Comparison of ENCODE assay signal across 12 cellular contexts in the genomic region with DNA sequence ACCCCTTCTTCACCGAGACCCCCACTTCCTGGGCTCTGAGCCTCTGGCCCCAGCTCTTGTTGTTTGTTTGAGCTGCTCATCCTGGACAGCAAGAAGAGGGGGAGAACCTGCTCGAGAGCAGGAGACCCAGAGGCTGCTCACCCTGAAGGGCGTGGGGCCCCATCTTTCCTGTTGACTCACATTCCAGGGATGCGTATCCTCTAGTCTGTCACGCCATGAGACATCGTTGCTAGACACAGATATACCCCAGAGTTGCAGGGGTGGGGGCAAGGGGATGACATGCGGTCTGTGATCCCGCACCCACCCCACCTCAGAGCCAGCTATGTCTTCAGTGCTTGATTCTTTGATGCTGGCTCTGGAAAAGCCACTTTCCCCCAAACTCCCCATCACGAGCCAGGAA. TPM values are rescaled to one million over a fixed set of nuclear protein-coding genes. Genes with fewer than 3 reads are reported as not detected.
A peak's percentile ranks its signal among the peaks of the same experiment; 100 is the strongest.
DNase-seq lines count a peak whose midpoint lies in the region; ATAC-seq, FAIRE-seq and TF ChIP-seq lines count a peak whose summit lies in the region.
"Had no signal": no experiment of that assay in that cellular context is flagged by ENCODE, and none has a peak within 500 bp of the region (broad histone marks: within the 10 kb centered on the region; RNA-seq: fewer than 3 reads in every experiment).

No MANE protein-coding gene starts in this region.

- POLR2A ChIA-PET in GM12878 (lab: Charles Lee): interaction anchor here (1.4 kb wide), 1 partner anchor 13 kb away, joined by 3 read pairs; a partner anchor contains a TSS

- no peaks in the 10 kb centered on the region for H4K20me1 ChIP-seq in GM12878 (ENCODE audit: control insufficient read depth, insufficient read depth)

- no peaks in the 10 kb centered on the region for H3K79me1 ChIP-seq in mesendoderm (ENCODE audit: low read length)

- H2BK120ac ChIP-seq in mesendoderm (ENCODE audit: low read depth, low read length): no peak overlapping the region

- H3K4me2 ChIP-seq in GM12878 (ENCODE audit: control insufficient read depth, insufficient read depth) (no peak overlapping the region), mesendoderm (ENCODE audit: low read length) (no peak overlapping the region)

- no peak for TF ChIP-seq RAD21 in GM12878 (IDR thresholded peaks at IDR 0.05; ENCODE audit: insufficient read depth, low read depth, low read length)

- RAD21 ChIA-PET in GM12878 (lab: Charles Lee; ENCODE audit: unreplicated experiment): interaction anchor here (1.0 kb wide), 1 partner anchor 13 kb away, joined by 3 read pairs; no protein-coding TSS in a partner anchor

- 98% methylated on average over 9 of the region's 9 CpGs for WGBS in GM12878 (ENCODE audit: insufficient coverage, insufficient replicate concordance, low lambda C conversion rate, missing lambda C conversion rate)
- WGBS in mesendoderm (ENCODE audit: extremely low coverage, insufficient coverage, low lambda C conversion rate): no CpG with 5 or more reads among the region's 9 CpGs

- TF ChIP-seq CTCF in left ventricle myocardium inferior (IDR thresholded peaks at IDR 0.05; ENCODE audit: borderline replicate concordance): no peak
- TF ChIP-seq CTCF in GM12878 (IDR thresholded peaks at IDR 0.05 in 2 of 3, conservative IDR thresholded peaks at IDR 0.05 in 1 of 3; ENCODE audit: control insufficient read depth in 2 of 3, extremely low read depth in 1 of 3, insufficient read depth in 1 of 3, low read depth in 3 of 3, low read length in 3 of 3): no peak
- no peak for TF ChIP-seq CTCF in left lung (IDR thresholded peaks at IDR 0.05)
- TF ChIP-seq CTCF in uterus (IDR thresholded peaks at IDR 0.05): no peak

- H2BK5ac ChIP-seq in mesendoderm (ENCODE audit: low read length): no peak overlapping the region

- H4K5ac ChIP-seq in mesendoderm (ENCODE audit: low read length): no peak overlapping the region

- H3K27ac ChIP-seq in left ventricle myocardium inferior (replicated peaks) (peak overlapping the region; percentile 95), GM12878 (ENCODE audit: control insufficient read depth, insufficient read depth) (no peak overlapping the region), left lung (peak overlapping the region; percentile 63 to 78), uterus (peak overlapping the region; percentile 93 to 94), mesendoderm (ENCODE audit: low read depth, low read length) (no peak overlapping the region)

- ATAC-seq in left ventricle myocardium superior (no peak), GM12878 (no peak), left lung (no peak)

- H3K4ac ChIP-seq in mesendoderm (ENCODE audit: low read depth, low read length): no peak overlapping the region

- CTCF ChIA-PET in GM12878 (lab: Yijun Ruan, JAX): interaction anchor here (0.8 to 1.2 kb wide), 2 partner anchors 49 to 67 kb away, joined by 3 read pairs; no protein-coding TSS in a partner anchor

- H3K9me3 ChIP-seq in left ventricle myocardium inferior (replicated peaks) (no peaks in the 10 kb centered on the region), GM12878 (replicated peaks; ENCODE audit: control insufficient read depth, insufficient read depth, low read length) (no peaks in the 10 kb centered on the region), left lung (no peaks in the 10 kb centered on the region), uterus (no peaks in the 10 kb centered on the region)

- no peak overlapping the region for H3K23ac ChIP-seq in mesendoderm (ENCODE audit: low read length)

- DNase-seq in left ventricle myocardium inferior (no peak), left ventricle myocardium superior (no peak), GM12878 (ENCODE audit: low read depth, low spot score) (no peak), left lung (no peak), uterus (no peak), Ammon's horn (ENCODE audit: low spot score) (no peak), mesendoderm (no peak), dermis blood vessel endothelial cell (no peak)
- DNase-seq: Kasumi-1, kidney glomerular epithelial cell, small intestine, T-helper 9 cell had no signal

- H3K18ac ChIP-seq in mesendoderm (ENCODE audit: low read length): no peak overlapping the region

- H3K27me3 ChIP-seq in left ventricle myocardium inferior (ENCODE audit: low read depth) (no peaks in the 10 kb centered on the region), GM12878 (replicated peaks in 1 of 2; ENCODE audit: control insufficient read depth in 2 of 2, insufficient read depth in 2 of 2, low read length in 1 of 2) (no peaks in the 10 kb centered on the region; a peak in 1 of 4 replicates), left lung (peaks cover 0 to 2% of the 10 kb centered on the region in 2 donors), uterus (no peaks in the 10 kb centered on the region), mesendoderm (ENCODE audit: insufficient read depth, low read length, poor library complexity) (no peaks in the 10 kb centered on the region)

- no peaks in the 10 kb centered on the region for H3K79me2 ChIP-seq in GM12878 (ENCODE audit: control insufficient read depth, insufficient read depth, low read length)
- H3K79me2 ChIP-seq in mesendoderm (ENCODE audit: control insufficient read depth, insufficient read depth, low read length): no peaks in the 10 kb centered on the region

- FAIRE-seq in GM12878 (lab: Jason Lieb, UNC): no peak
- FAIRE-seq: small intestine had no signal

- TF ChIP-seq POLR2A in GM12878 (IDR thresholded peaks at IDR 0.05; ENCODE audit: low read depth, low read length): 0 out of 2 replicates have a peak, but pooled peaks have one; percentile 19
- TF ChIP-seq POLR2A in uterus (IDR thresholded peaks at IDR 0.05): no peak

- H3K9ac ChIP-seq in GM12878 (ENCODE audit: control insufficient read depth, insufficient read depth, low read length) (no peak overlapping the region), mesendoderm (ENCODE audit: low read length) (no peak overlapping the region)

- H4K8ac ChIP-seq in mesendoderm (ENCODE audit: low read depth, low read length): no peak overlapping the region

- SMC1A ChIA-PET in GM12878 (lab: Charles Lee; ENCODE audit: uncharacterized antibody, unreplicated experiment): interaction anchor here (0.6 kb wide), 1 partner anchor 215 kb away, joined by 5 read pairs; no protein-coding TSS in a partner anchor

- H2AFZ ChIP-seq in GM12878 (ENCODE audit: control insufficient read depth, low read depth, low read length): no peak overlapping the region

- H2BK15ac ChIP-seq in mesendoderm (replicated peaks; ENCODE audit: low read depth): no peak overlapping the region

- no peak overlapping the region for H2AK5ac ChIP-seq in mesendoderm (ENCODE audit: low read length)

- intact Hi-C loops in left ventricle myocardium inferior (cut with micrococcal nuclease) (no loop called here), left ventricle myocardium superior (cut with micrococcal nuclease) (no loop called here), GM12878 (cut with micrococcal nuclease; ENCODE audit: unreplicated experiment) (loop anchor here (5.0 to 10.0 kb wide), 2 partner anchors 127 to 670 kb away; no protein-coding TSS in a partner anchor), left lung (cut with DNase I) (loop anchor here in 1 of 2 donors (5.0 kb wide), 2 partner anchors 37 to 127 kb away; a partner anchor contains a TSS), uterus (cut with DNase I; ENCODE audit: low total_unique reads) (no loop called here)

- H3K4me1 ChIP-seq in left ventricle myocardium inferior (peaks cover 71% of the 10 kb centered on the region), GM12878 (ENCODE audit: control insufficient read depth, insufficient read depth, low read length) (no peaks in the 10 kb centered on the region), left lung (peaks cover 14 to 61% of the 10 kb centered on the region in 2 donors), uterus (peaks cover 11 to 50% of the 10 kb centered on the region in 2 donors), mesendoderm (ENCODE audit: control insufficient read depth, low read depth, low read length) (no peaks in the 10 kb centered on the region)

- no peak overlapping the region for H3K4me3 ChIP-seq in left ventricle myocardium inferior
- H3K4me3 ChIP-seq in GM12878: no peak overlapping the region
- H3K4me3 ChIP-seq in left lung: no peak overlapping the region
- no peak overlapping the region for H3K4me3 ChIP-seq in uterus
- H3K4me3 ChIP-seq in mesendoderm (ENCODE audit: low read length): no peak overlapping the region

- H3K36me3 ChIP-seq in left ventricle myocardium inferior (peaks cover 43% of the 10 kb centered on the region), GM12878 (ENCODE audit: control insufficient read depth in 2 of 2, insufficient read depth in 2 of 2, low read length in 1 of 2) (peaks cover 7 to 19% of the 10 kb centered on the region in 2 experiments), left lung (peaks cover 0 to 57% of the 10 kb centered on the region in 2 donors), uterus (no peaks in the 10 kb centered on the region), mesendoderm (ENCODE audit: control insufficient read depth, insufficient read depth, low read length) (no peaks in the 10 kb centered on the region)

- no peak for TF ChIP-seq EP300 in GM12878 (IDR thresholded peaks at IDR 0.05; ENCODE audit: borderline replicate concordance in 1 of 2, control insufficient read depth in 1 of 2, low read depth in 2 of 2, low read length in 2 of 2)

- no TSS peak for BruUV-seq in GM12878 (replicated peaks; lab: Mats Ljungman, UMichigan)

- in situ Hi-C loops in GM12878 (cut with MboI): no loop called here

- H3K56ac ChIP-seq in mesendoderm (ENCODE audit: low read length): no peak overlapping the region

RNA-seq across cellular contexts. Expression of a gene that starts 5.7 kb away (rescaled TPM):
- total RNA-seq in left ventricle myocardium inferior: 73.0 TPM
- 64.1 TPM for total RNA-seq in left ventricle myocardium superior
- 38.2 and 45.9 TPM in 2 replicates for total RNA-seq in GM12878 (2013; cell fraction: nucleolus; rRNA removed)
- total RNA-seq in GM12878 (2014; rRNA removed): 0.28 and 1.8 TPM in 2 replicates
- total RNA-seq in GM12878 (2014; rRNA removed; fragmentation: Illumina TruSeq; extraction: Trizol): 0.49 and 0.69 TPM in 2 replicates
- total RNA-seq in GM12878 (2021): 1.6 and 2.5 TPM in 2 replicates
- 0.10 TPM for polyA plus RNA-seq in GM12878 (2011; ENCODE audit: low read depth)
- polyA plus RNA-seq in GM12878 (2011; rRNA removed): 0.49 and 0.87 TPM in 2 replicates
- 0.32 and 0.82 TPM in 2 replicates for polyA plus RNA-seq in GM12878 (2011; cell fraction: cytosol; rRNA removed)
- 4.8 and 6.0 TPM in 2 replicates for polyA plus RNA-seq in GM12878 (2011; cell fraction: nucleus; rRNA removed)
- 3.0 and 4.0 TPM in 2 replicates for polyA plus RNA-seq in GM12878 (2012)
- 0.02 and 1.4 TPM in 2 replicates for polyA plus RNA-seq in GM12878 (2014; fragmentation: Illumina TruSeq; extraction: Trizol)
- polyA plus RNA-seq in GM12878 (2014; fragmentation: Nextera tagmentation; extraction: Ambion mirVana): not detected
- 1.7 and 3.6 TPM in 2 replicates for polyA plus RNA-seq in GM12878 (2014; rRNA removed)
- under 1 TPM; 0.03 to 0.07 TPM for polyA plus RNA-seq in GM12878 (2016; fragmentation: Nextera tagmentation; extraction: Ambion mirVana)
- 2.0 and 2.4 TPM in 2 replicates for polyA minus RNA-seq in GM12878 (2011; rRNA and poly(A)+ RNA removed)
- 0.42 TPM in 1 of 2 replicates, not detected in the other for polyA minus RNA-seq in GM12878 (2011; cell fraction: cytosol; rRNA and poly(A)+ RNA removed)
- polyA minus RNA-seq in GM12878 (2011; cell fraction: nucleus; rRNA and poly(A)+ RNA removed): 3.6 and 6.0 TPM in 2 replicates
- total RNA-seq in left lung: 10 to 100 TPM; 44.8 to 78.4 TPM
- 100 to 1,000 TPM in 3 of 4 donors, 10 to 100 TPM in 1; 90.6 to 217 (median 181) TPM for total RNA-seq in uterus
- polyA plus RNA-seq in mesendoderm (2013, experiment 1 of 2): 1.1 TPM
- polyA plus RNA-seq in mesendoderm (2013, experiment 2 of 2): 1.2 TPM
- 4.6 and 4.8 TPM in 2 replicates for total RNA-seq in dermis blood vessel endothelial cell

RNA-seq across cellular contexts. Expression of a gene that starts 13.2 kb away (rescaled TPM):
- 29.1 TPM for total RNA-seq in left ventricle myocardium inferior
- total RNA-seq in left ventricle myocardium superior: 26.8 TPM
- total RNA-seq in GM12878 (2013; cell fraction: nucleolus; rRNA removed): 85.1 and 87.6 TPM in 2 replicates
- 10.8 and 14.1 TPM in 2 replicates for total RNA-seq in GM12878 (2014; rRNA removed)
- total RNA-seq in GM12878 (2014; rRNA removed; fragmentation: Illumina TruSeq; extraction: Trizol): 21.7 and 24.4 TPM in 2 replicates
- total RNA-seq in GM12878 (2021): 80.1 and 83.9 TPM in 2 replicates
- 175 TPM for polyA plus RNA-seq in GM12878 (2011; ENCODE audit: low read depth)
- polyA plus RNA-seq in GM12878 (2011; rRNA removed): 19.4 and 57.2 TPM in 2 replicates
- 64.5 and 77.0 TPM in 2 replicates for polyA plus RNA-seq in GM12878 (2011; cell fraction: cytosol; rRNA removed)
- 115 and 140 TPM in 2 replicates for polyA plus RNA-seq in GM12878 (2011; cell fraction: nucleus; rRNA removed)
- 85.3 and 128 TPM in 2 replicates for polyA plus RNA-seq in GM12878 (2012)
- polyA plus RNA-seq in GM12878 (2014; fragmentation: Illumina TruSeq; extraction: Trizol): 40.0 and 76.3 TPM in 2 replicates
- polyA plus RNA-seq in GM12878 (2014; fragmentation: Nextera tagmentation; extraction: Ambion mirVana): 10 to 100 TPM; 13.6 to 16.0 TPM
- 75.1 and 83.0 TPM in 2 replicates for polyA plus RNA-seq in GM12878 (2014; rRNA removed)
- polyA plus RNA-seq in GM12878 (2016; fragmentation: Nextera tagmentation; extraction: Ambion mirVana): 10 to 100 TPM; 42.5 to 45.5 TPM
- polyA minus RNA-seq in GM12878 (2011; rRNA and poly(A)+ RNA removed): 30.4 and 51.5 TPM in 2 replicates
- 16.9 and 21.8 TPM in 2 replicates for polyA minus RNA-seq in GM12878 (2011; cell fraction: cytosol; rRNA and poly(A)+ RNA removed)
- polyA minus RNA-seq in GM12878 (2011; cell fraction: nucleus; rRNA and poly(A)+ RNA removed): 28.9 and 52.9 TPM in 2 replicates
- total RNA-seq in left lung: 10 to 100 TPM; 70.7 to 72.1 TPM
- 100 to 1,000 TPM in 1 of 4 donors, 10 to 100 TPM in 3; 16.4 to 121 (median 33.6) TPM for total RNA-seq in uterus
- 19.9 TPM for polyA plus RNA-seq in mesendoderm (2013, experiment 1 of 2)
- polyA plus RNA-seq in mesendoderm (2013, experiment 2 of 2): 20.0 TPM
- 13.4 and 20.5 TPM in 2 replicates for total RNA-seq in dermis blood vessel endothelial cell

RNA-seq across cellular contexts. Expression of a gene that starts 15.2 kb away (rescaled TPM):
- total RNA-seq in left ventricle myocardium inferior: 2.7 TPM
- 2.6 TPM for total RNA-seq in left ventricle myocardium superior
- 1.6 and 2.6 TPM in 2 replicates for total RNA-seq in GM12878 (2013; cell fraction: nucleolus; rRNA removed)
- total RNA-seq in GM12878 (2014; rRNA removed): 4.2 and 5.1 TPM in 2 replicates
- 6.0 and 6.3 TPM in 2 replicates for total RNA-seq in GM12878 (2014; rRNA removed; fragmentation: Illumina TruSeq; extraction: Trizol)
- total RNA-seq in GM12878 (2021): 6.0 and 6.5 TPM in 2 replicates
- 2.3 TPM for polyA plus RNA-seq in GM12878 (2011; ENCODE audit: low read depth)
- polyA plus RNA-seq in GM12878 (2011; rRNA removed): 2.8 and 4.2 TPM in 2 replicates
- 4.2 and 4.7 TPM in 2 replicates for polyA plus RNA-seq in GM12878 (2011; cell fraction: cytosol; rRNA removed)
- polyA plus RNA-seq in GM12878 (2011; cell fraction: nucleus; rRNA removed): 3.3 and 4.5 TPM in 2 replicates
- polyA plus RNA-seq in GM12878 (2012): 3.7 and 4.7 TPM in 2 replicates
- polyA plus RNA-seq in GM12878 (2014; fragmentation: Illumina TruSeq; extraction: Trizol): 3.7 and 6.1 TPM in 2 replicates
- polyA plus RNA-seq in GM12878 (2014; fragmentation: Nextera tagmentation; extraction: Ambion mirVana): 1 to 10 TPM; 2.7 to 7.4 TPM
- 6.3 and 6.5 TPM in 2 replicates for polyA plus RNA-seq in GM12878 (2014; rRNA removed)
- 1 to 10 TPM; 7.1 to 9.3 TPM for polyA plus RNA-seq in GM12878 (2016; fragmentation: Nextera tagmentation; extraction: Ambion mirVana)
- 3.4 and 4.9 TPM in 2 replicates for polyA minus RNA-seq in GM12878 (2011; rRNA and poly(A)+ RNA removed)
- polyA minus RNA-seq in GM12878 (2011; cell fraction: cytosol; rRNA and poly(A)+ RNA removed): 2.0 and 2.3 TPM in 2 replicates
- polyA minus RNA-seq in GM12878 (2011; cell fraction: nucleus; rRNA and poly(A)+ RNA removed): 2.7 and 3.2 TPM in 2 replicates
- total RNA-seq in left lung: 1 to 10 TPM; 3.6 to 5.3 TPM
- 10 to 100 TPM in 1 of 4 donors, 1 to 10 TPM in 3; 1.3 to 10.3 (median 5.1) TPM for total RNA-seq in uterus
- 6.1 TPM for polyA plus RNA-seq in mesendoderm (2013, experiment 1 of 2)
- polyA plus RNA-seq in mesendoderm (2013, experiment 2 of 2): 5.9 TPM
- 6.9 and 8.3 TPM in 2 replicates for total RNA-seq in dermis blood vessel endothelial cell

RNA-seq across cellular contexts. Expression of a gene that starts 36.9 kb away (rescaled TPM):
- total RNA-seq in left ventricle myocardium inferior: 1.0 TPM
- 0.27 TPM for total RNA-seq in left ventricle myocardium superior
- total RNA-seq in GM12878 (2013; cell fraction: nucleolus; rRNA removed): 0.17 TPM in 1 of 2 replicates, not detected in the other
- 0.11 TPM in 1 of 2 replicates, not detected in the other for total RNA-seq in GM12878 (2014; rRNA removed)
- not detected in 2 replicates for total RNA-seq in GM12878 (2014; rRNA removed; fragmentation: Illumina TruSeq; extraction: Trizol)
- total RNA-seq in GM12878 (2021): 0.15 TPM in 1 of 2 replicates, not detected in the other
- polyA plus RNA-seq in GM12878 (2011; ENCODE audit: low read depth): not detected
- polyA plus RNA-seq in GM12878 (2011; rRNA removed): 0.04 and 0.08 TPM in 2 replicates
- 0.17 and 0.18 TPM in 2 replicates for polyA plus RNA-seq in GM12878 (2011; cell fraction: cytosol; rRNA removed)
- polyA plus RNA-seq in GM12878 (2011; cell fraction: nucleus; rRNA removed): 1.1 TPM in 2 replicates
- 0.18 and 0.26 TPM in 2 replicates for polyA plus RNA-seq in GM12878 (2012)
- polyA plus RNA-seq in GM12878 (2014; fragmentation: Illumina TruSeq; extraction: Trizol): 0.04 TPM in 1 of 2 replicates, not detected in the other
- polyA plus RNA-seq in GM12878 (2014; fragmentation: Nextera tagmentation; extraction: Ambion mirVana): not detected
- polyA plus RNA-seq in GM12878 (2014; rRNA removed): 0.13 TPM in 1 of 2 replicates, not detected in the other
- not detected for polyA plus RNA-seq in GM12878 (2016; fragmentation: Nextera tagmentation; extraction: Ambion mirVana)
- polyA minus RNA-seq in GM12878 (2011; rRNA and poly(A)+ RNA removed): 0.21 TPM in 1 of 2 replicates, not detected in the other
- polyA minus RNA-seq in GM12878 (2011; cell fraction: cytosol; rRNA and poly(A)+ RNA removed): not detected in 2 replicates
- polyA minus RNA-seq in GM12878 (2011; cell fraction: nucleus; rRNA and poly(A)+ RNA removed): 0.24 TPM in 1 of 2 replicates, not detected in the other
- total RNA-seq in left lung: 1 to 10 TPM; 1.0 to 1.6 TPM
- 1 to 10 TPM in 2 of 4 donors, not detected in 2; 8.0 to 9.4 TPM for total RNA-seq in uterus
- 1.4 TPM for polyA plus RNA-seq in mesendoderm (2013, experiment 1 of 2)
- polyA plus RNA-seq in mesendoderm (2013, experiment 2 of 2): 1.2 TPM
- 0.05 TPM in 1 of 2 replicates, not detected in the other for total RNA-seq in dermis blood vessel endothelial cell

RNA-seq across cellular contexts. Expression of a gene that starts 39.1 kb away (rescaled TPM):
- total RNA-seq in left ventricle myocardium inferior (23.4 TPM), left ventricle myocardium superior (22.6 TPM), GM12878 (2014; rRNA removed) (21.7 and 25.5 TPM in 2 replicates), GM12878 (2014; rRNA removed; fragmentation: Illumina TruSeq; extraction: Trizol) (2.7 and 2.9 TPM in 2 replicates), GM12878 (2021) (7.3 and 7.9 TPM in 2 replicates), left lung (10 to 100 TPM in 1 of 2 donors, 1 to 10 TPM in 1; 8.9 to 17.9 TPM), uterus (10 to 100 TPM; 19.0 to 35.1 (median 28.9) TPM), dermis blood vessel endothelial cell (69.8 and 82.5 TPM in 2 replicates)
- total RNA-seq in GM12878 (2013; cell fraction: nucleolus; rRNA removed): 17.3 and 64.4 TPM in 2 replicates
- polyA plus RNA-seq in GM12878 (2011; ENCODE audit: low read depth): 2.9 TPM
- polyA plus RNA-seq in GM12878 (2011; rRNA removed) (4.2 and 6.9 TPM in 2 replicates), GM12878 (2014; fragmentation: Illumina TruSeq; extraction: Trizol) (6.3 and 6.7 TPM in 2 replicates), GM12878 (2014; fragmentation: Nextera tagmentation; extraction: Ambion mirVana) (1 to 10 TPM; 1.3 to 2.5 TPM), GM12878 (2014; rRNA removed) (6.8 and 7.6 TPM in 2 replicates), GM12878 (2016; fragmentation: Nextera tagmentation; extraction: Ambion mirVana) (1 to 10 TPM; 3.4 to 4.8 TPM)
- 8.1 and 8.6 TPM in 2 replicates for polyA plus RNA-seq in GM12878 (2011; cell fraction: cytosol; rRNA removed)
- polyA plus RNA-seq in GM12878 (2011; cell fraction: nucleus; rRNA removed): 17.3 and 20.2 TPM in 2 replicates
- 3.6 and 3.8 TPM in 2 replicates for polyA plus RNA-seq in GM12878 (2012)
- polyA minus RNA-seq in GM12878 (2011; rRNA and poly(A)+ RNA removed): 3.7 and 5.4 TPM in 2 replicates
- polyA minus RNA-seq in GM12878 (2011; cell fraction: cytosol; rRNA and poly(A)+ RNA removed): 2.8 and 7.1 TPM in 2 replicates
- polyA minus RNA-seq in GM12878 (2011; cell fraction: nucleus; rRNA and poly(A)+ RNA removed): 5.1 and 5.9 TPM in 2 replicates
- polyA plus RNA-seq in mesendoderm (2013, experiment 1 of 2): 24.5 TPM
- 23.9 TPM for polyA plus RNA-seq in mesendoderm (2013, experiment 2 of 2)

Comparison
In these comparisons a context has a peak if more than half of its experiments do, and no peak if none do; other contexts are left out.
1. H3K27ac ChIP-seq: peak in left ventricle myocardium inferior (single experiment), left lung (2 of 2) and uterus (2 of 2); none in GM12878 (single experiment) and mesendoderm (single experiment).